Comparison of ENCODE assay signal across 9 cellular contexts in the genomic region with DNA sequence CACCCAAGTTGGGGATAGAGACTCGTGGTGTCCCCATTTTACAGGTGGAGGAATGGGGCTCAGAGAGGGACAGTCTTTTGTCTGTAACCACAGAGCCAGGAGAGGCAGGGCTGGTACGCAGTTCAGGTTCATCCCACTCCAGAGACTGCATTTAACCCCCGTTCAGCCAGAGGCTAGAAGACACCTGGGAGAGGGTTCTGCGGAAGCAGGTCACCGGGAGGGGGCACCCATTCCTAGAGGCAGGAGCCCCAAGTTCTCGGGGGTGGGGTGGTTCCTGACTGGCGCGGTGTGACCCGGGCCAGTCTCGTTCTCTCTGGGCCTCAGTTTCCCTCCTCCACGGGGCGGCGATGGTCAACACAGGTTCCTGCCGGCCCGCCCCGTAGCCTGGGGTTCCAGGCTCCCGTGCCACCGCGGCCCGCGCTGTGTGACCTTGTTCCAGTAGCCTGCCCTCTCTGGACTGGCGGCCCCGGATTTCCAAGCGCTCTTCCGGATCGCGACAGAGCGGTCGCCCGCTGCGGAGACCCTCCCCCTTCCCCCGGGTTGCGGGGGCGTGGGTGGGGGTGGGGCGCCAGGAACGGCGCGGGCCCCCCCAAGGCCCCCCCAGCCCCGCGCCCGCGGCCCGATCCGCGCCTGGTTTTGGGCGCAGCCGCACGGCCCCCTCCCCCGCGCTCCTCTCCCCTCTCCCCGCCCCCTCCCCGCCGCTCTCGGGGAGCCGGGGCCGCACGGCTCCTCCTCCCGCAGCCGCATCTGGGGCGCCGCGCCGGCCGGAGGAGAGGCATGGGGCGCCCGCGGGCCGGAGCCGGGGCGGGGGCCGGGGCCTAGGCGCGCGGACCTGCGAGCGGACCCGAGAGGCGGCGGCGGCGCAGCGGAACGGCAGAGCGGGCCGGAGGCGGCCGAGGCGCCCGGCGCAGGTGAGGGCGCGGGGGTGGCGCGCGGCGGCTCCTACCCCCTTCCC. TPM values are rescaled to one million over a fixed set of nuclear protein-coding genes. Genes with fewer than 3 reads are reported as not detected.
A peak's percentile ranks its signal among the peaks of the same experiment; 100 is the strongest.
DNase-seq lines count a peak whose midpoint lies in the region; TF ChIP-seq lines count a peak whose summit lies in the region.
"Had no signal": no experiment of that assay in that cellular context is flagged by ENCODE, and none has a peak within 500 bp of the region (broad histone marks: within the 10 kb centered on the region; RNA-seq: fewer than 3 reads in every experiment).

A gene with protein sequence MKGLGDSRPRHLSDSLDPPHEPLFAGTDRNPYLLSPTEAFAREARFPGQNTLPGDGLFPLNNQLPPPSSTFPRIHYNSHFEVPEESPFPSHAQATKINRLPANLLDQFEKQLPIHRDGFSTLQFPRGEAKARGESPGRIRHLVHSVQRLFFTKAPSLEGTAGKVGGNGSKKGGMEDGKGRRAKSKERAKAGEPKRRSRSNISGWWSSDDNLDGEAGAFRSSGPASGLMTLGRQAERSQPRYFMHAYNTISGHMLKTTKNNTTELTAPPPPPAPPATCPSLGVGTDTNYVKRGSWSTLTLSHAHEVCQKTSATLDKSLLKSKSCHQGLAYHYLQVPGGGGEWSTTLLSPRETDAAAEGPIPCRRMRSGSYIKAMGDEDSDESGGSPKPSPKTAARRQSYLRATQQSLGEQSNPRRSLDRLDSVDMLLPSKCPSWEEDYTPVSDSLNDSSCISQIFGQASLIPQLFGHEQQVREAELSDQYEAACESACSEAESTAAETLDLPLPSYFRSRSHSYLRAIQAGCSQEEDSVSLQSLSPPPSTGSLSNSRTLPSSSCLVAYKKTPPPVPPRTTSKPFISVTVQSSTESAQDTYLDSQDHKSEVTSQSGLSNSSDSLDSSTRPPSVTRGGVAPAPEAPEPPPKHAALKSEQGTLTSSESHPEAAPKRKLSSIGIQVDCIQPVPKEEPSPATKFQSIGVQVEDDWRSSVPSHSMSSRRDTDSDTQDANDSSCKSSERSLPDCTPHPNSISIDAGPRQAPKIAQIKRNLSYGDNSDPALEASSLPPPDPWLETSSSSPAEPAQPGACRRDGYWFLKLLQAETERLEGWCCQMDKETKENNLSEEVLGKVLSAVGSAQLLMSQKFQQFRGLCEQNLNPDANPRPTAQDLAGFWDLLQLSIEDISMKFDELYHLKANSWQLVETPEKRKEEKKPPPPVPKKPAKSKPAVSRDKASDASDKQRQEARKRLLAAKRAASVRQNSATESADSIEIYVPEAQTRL (plus strand): TSS at position 738 of the 955 bp plus-strand sequence. CDS start 125,379 bp downstream, outside the sequence.

- TF ChIP-seq CTCF in subcutaneous adipose tissue (IDR thresholded peaks at IDR 0.05; ENCODE audit: low read depth), result no peak

- DNase-seq in NCI-H2227 (lab: John Stamatoyannopoulos, UW; ENCODE audit: unreplicated experiment) (peak; percentile 46), NCI-H2227 treated with DMSO at 0.1 percent for 48 hours (lab: John Stamatoyannopoulos, UW) (no peak), islet precursor cell (peak; percentile 45), OCI-M2 (lab: John Stamatoyannopoulos, UW; ENCODE audit: unreplicated experiment) (no peak), COR-L47 (lab: John Stamatoyannopoulos, UW) (no peak), NCI-H1436 (lab: John Stamatoyannopoulos, UW) (no peak)

- peak within 1 kb of the TSS; percentile 70 for H3K27ac ChIP-seq in angular gyrus (ENCODE audit: low read depth, low read length)
- H3K27ac ChIP-seq: C4-2B had no signal

RNA-seq across cellular contexts. Expression of the gene that starts here (rescaled TPM):
- 10 to 100 TPM; 25.8 to 47.4 (median 38.9) TPM for total RNA-seq in subcutaneous adipose tissue

Comparison
In these comparisons a context has a peak if more than half of its experiments do, and no peak if none do; other contexts are left out.
1. DNase-seq: peak in NCI-H2227 (single experiment) and islet precursor cell (single experiment); none in NCI-H2227 treated with DMSO at 0.1 percent for 48 hours (single experiment), OCI-M2 (single experiment), COR-L47 (single experiment) and NCI-H1436 (single experiment).